27 cellular contexts compared by ENCODE assay signal in the genomic region with DNA sequence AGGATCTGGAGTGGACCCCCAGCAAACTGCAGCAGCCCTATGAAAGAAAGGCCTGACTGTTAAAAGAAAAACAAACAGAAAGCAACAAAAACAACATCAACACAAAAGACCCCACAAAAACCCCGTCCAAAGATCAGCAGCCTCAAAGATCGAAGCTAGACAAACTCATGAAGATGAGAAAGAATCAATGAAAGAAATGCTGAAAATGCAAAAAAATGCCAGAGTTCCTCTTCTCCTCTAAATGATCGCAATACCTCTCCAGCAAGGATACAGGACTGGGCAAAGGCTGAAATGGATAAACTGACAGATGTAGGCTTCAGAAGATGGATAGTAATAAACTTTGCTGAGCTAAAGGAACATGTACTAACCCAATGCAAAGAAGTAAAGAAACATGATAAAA.
DNase-seq lines count a peak whose midpoint lies in the region; ATAC-seq, FAIRE-seq and TF ChIP-seq lines count a peak whose summit lies in the region.
"Had no signal": no experiment of that assay in that cellular context is flagged by ENCODE, and none has a peak within 500 bp of the region (broad histone marks: within the 10 kb centered on the region; RNA-seq: fewer than 3 reads in every experiment).

No MANE protein-coding gene starts in this region.

- H3K36me3 Mint-ChIP-seq in activated naive CD4-positive, alpha-beta T cell treated with anti-CD3 and anti-CD28 coated beads, Interleukin-2, amount 50 U/mL, for 24 hours = peaks cover 3% of the 10 kb centered on the region
- no peaks in the 10 kb centered on the region for H3K36me3 Mint-ChIP-seq in activated naive CD4-positive, alpha-beta T cell treated with anti-CD3 and anti-CD28 coated beads, Interleukin-2, amount 10 ng/mL, durations not matched to agents 7 days and 5 days
- H3K36me3 Mint-ChIP-seq: CD14-positive monocyte; CD4-positive, alpha-beta memory T cell; CD4-positive, CD25-positive, alpha-beta regulatory T cell had no signal

- in situ Hi-C loops in K562 (cut with MboI) = loop anchor here (25.0 kb wide), 1 partner anchor 936 kb away; no protein-coding TSS in a partner anchor

- H3K27me3 Mint-ChIP-seq in activated naive CD4-positive, alpha-beta T cell treated with anti-CD3 and anti-CD28 coated beads, Interleukin-2, amount 50 U/mL, for 24 hours = no peaks in the 10 kb centered on the region
- H3K27me3 Mint-ChIP-seq in activated naive CD4-positive, alpha-beta T cell treated with anti-CD3 and anti-CD28 coated beads, Interleukin-2, amount 10 ng/mL, durations not matched to agents 7 days and 5 days = no peaks in the 10 kb centered on the region
- H3K27me3 Mint-ChIP-seq: CD4-positive, alpha-beta memory T cell; CD4-positive, CD25-positive, alpha-beta regulatory T cell; CD8-positive, alpha-beta memory T cell had no signal

- H3K27ac Mint-ChIP-seq in activated naive CD4-positive, alpha-beta T cell treated with anti-CD3 and anti-CD28 coated beads, Interleukin-2, amount 50 U/mL, for 24 hours = peak overlapping the region; percentile 2
- no peak overlapping the region for H3K27ac Mint-ChIP-seq in activated naive CD4-positive, alpha-beta T cell treated with anti-CD3 and anti-CD28 coated beads, Interleukin-2, amount 10 ng/mL, durations not matched to agents 7 days and 5 days
- H3K27ac Mint-ChIP-seq: CD14-positive monocyte; CD4-positive, alpha-beta memory T cell; CD4-positive, CD25-positive, alpha-beta regulatory T cell; CD8-positive, alpha-beta memory T cell had no signal

- DNase-seq in activated naive CD4-positive, alpha-beta T cell treated with anti-CD3 and anti-CD28 coated beads, Interleukin-2, amount 10 ng/mL, durations not matched to agents 7 days and 5 days = no peak
- no peak for DNase-seq in A549 (ENCODE audit: low read depth in 1 of 2, low spot score in 1 of 2)
- no peak for DNase-seq in K562 (ENCODE audit: extremely low read depth in 1 of 4, low spot score in 3 of 4)
- DNase-seq in activated CD4-positive, alpha-beta T cell treated with anti-CD3 and anti-CD28 coated beads, Interleukin-2, amount 50 U/mL, for 48 hours = no peak
- DNase-seq in NCI-H146 (lab: John Stamatoyannopoulos, UW) = no peak
- DNase-seq: ACHN; BE2C; C1 segment of cervical spinal cord; CD4-positive, alpha-beta memory T cell; CD4-positive, CD25-positive, alpha-beta regulatory T cell; CD8-positive, alpha-beta memory T cell; COR-L47; DMS 273 treated with DMSO at 0.1 percent for 48 hours; DMS153; DMS53; DMS79; DND-41; EL; GDM1 had no signal

- H3K4me1 Mint-ChIP-seq in activated naive CD4-positive, alpha-beta T cell treated with anti-CD3 and anti-CD28 coated beads, Interleukin-2, amount 50 U/mL, for 24 hours = peaks cover 5% of the 10 kb centered on the region
- H3K4me1 Mint-ChIP-seq in activated naive CD4-positive, alpha-beta T cell treated with anti-CD3 and anti-CD28 coated beads, Interleukin-2, amount 10 ng/mL, durations not matched to agents 7 days and 5 days = peaks cover 2% of the 10 kb centered on the region

- no peaks in the 10 kb centered on the region for H4K20me1 ChIP-seq in K562 (replicated peaks; ENCODE audit: control insufficient read depth, insufficient read depth, low read length)
- H4K20me1 ChIP-seq: BLaER1 had no signal

- no peaks in the 10 kb centered on the region for H3K9me3 Mint-ChIP-seq in activated naive CD4-positive, alpha-beta T cell treated with anti-CD3 and anti-CD28 coated beads, Interleukin-2, amount 50 U/mL, for 24 hours
- no peaks in the 10 kb centered on the region for H3K9me3 Mint-ChIP-seq in activated naive CD4-positive, alpha-beta T cell treated with anti-CD3 and anti-CD28 coated beads, Interleukin-2, amount 10 ng/mL, durations not matched to agents 7 days and 5 days
- H3K9me3 Mint-ChIP-seq: CD8-positive, alpha-beta memory T cell had no signal

- TF ChIP-seq RAD21 in A549 (conservative IDR thresholded peaks at IDR 0.05 in 1 of 2, IDR thresholded peaks at IDR 0.05 in 1 of 2) (no peak), K562 (CRISPR knock-in tag; conservative IDR thresholded peaks at IDR 0.05 in 1 of 2, IDR thresholded peaks at IDR 0.05 in 1 of 2) (no peak)

- TF ChIP-seq POLR2A in A549 (IDR thresholded peaks at IDR 0.05; ENCODE audit: low read length) (no peak), K562 (conservative IDR thresholded peaks at IDR 0.05) (no peak)

- no peak overlapping the region for H3K9ac ChIP-seq in K562 (ENCODE audit: insufficient read depth in 1 of 2, low read depth in 2 of 2, low read length in 2 of 2)
- H3K9ac ChIP-seq: BLaER1 had no signal

- H3K4me3 ChIP-seq in A549 (no peak overlapping the region), K562 (no peak overlapping the region)
- H3K4me3 ChIP-seq: BLaER1, GM12878 had no signal

- BruUV-seq in K562 (replicated peaks; lab: Mats Ljungman, UMichigan) = no TSS peak

- no peaks in the 10 kb centered on the region for H3K9me1 ChIP-seq in K562 (ENCODE audit: control insufficient read depth, insufficient read depth, low read length)

- TF ChIP-seq EP300 in A549 (IDR thresholded peaks at IDR 0.05) (no peak), K562 (IDR thresholded peaks at IDR 0.05; ENCODE audit: low read length) (no peak)

- whole genome bisulfite sequencing in A549 (ENCODE audit: missing lambda C conversion rate) = 63% methylated on average over 3 of the region's 3 CpGs
- 2% methylated on average over 3 of the region's 3 CpGs for WGBS in K562 (ENCODE audit: insufficient coverage, low coverage, missing lambda C conversion rate)

- ATAC-seq in A549 = no peak
- ATAC-seq in K562 = no peak
- ATAC-seq: GM12878 had no signal

- H3K79me2 ChIP-seq in K562 (ENCODE audit: control insufficient read depth, insufficient read depth, low read length) = no peaks in the 10 kb centered on the region

- no peaks in the 10 kb centered on the region for H3K36me3 ChIP-seq in K562 (ENCODE audit: control insufficient read depth, insufficient read depth, low read length)
- H3K36me3 ChIP-seq: BE2C, BLaER1 had no signal

- H3K27ac ChIP-seq in A549 = no peak overlapping the region
- no peak overlapping the region for H3K27ac ChIP-seq in K562 (ENCODE audit: extremely low read depth, low read depth, low read length)
- H3K27ac ChIP-seq: 22Rv1, BLaER1 had no signal

- CTCF ChIA-PET in activated naive CD4-positive, alpha-beta T cell treated with anti-CD3 and anti-CD28 coated beads, Interleukin-2, amount 10 ng/mL, durations not matched to agents 7 days and 5 days (lab: Charles Lee) = interaction anchor here (1.1 kb wide), 1 partner anchor 436 kb away, joined by 3 read pairs; no protein-coding TSS in a partner anchor
- CTCF ChIA-PET in A549 (lab: Yijun Ruan, JAX) = interaction anchor here (1.0 kb wide), 1 partner anchor 235 kb away, joined by 4 read pairs; no protein-coding TSS in a partner anchor
- CTCF ChIA-PET in K562 (lab: Yijun Ruan, JAX; ENCODE audit: low intra/inter-chr PET ratio) = no interaction called here

- no peak for FAIRE-seq in A549 (lab: Jason Lieb, UNC)
- no peak for FAIRE-seq in K562 (lab: Jason Lieb, UNC)
- FAIRE-seq: GM12878, GM12892, GM18507, GM19239 had no signal

- no peak overlapping the region for H2AFZ ChIP-seq in K562 (ENCODE audit: low read depth, low read length)

- no peaks in the 10 kb centered on the region for H3K27me3 ChIP-seq in K562 (ENCODE audit: control insufficient read depth in 2 of 2, insufficient read depth in 2 of 2, low read length in 2 of 2)
- H3K27me3 ChIP-seq: BE2C, BLaER1 had no signal

- intact Hi-C loops in K562 (cut with micrococcal nuclease) = no loop called here

- H3K9me3 ChIP-seq in A549 (no peaks in the 10 kb centered on the region), K562 (replicated peaks; ENCODE audit: control insufficient read depth, insufficient read depth, low read depth, low read length) (no peaks in the 10 kb centered on the region)
- H3K9me3 ChIP-seq: BE2C, BLaER1 had no signal

- no peak overlapping the region for H3K4me2 ChIP-seq in A549
- no peak overlapping the region for H3K4me2 ChIP-seq in K562 (ENCODE audit: insufficient read depth, low read length)
- H3K4me2 ChIP-seq: BLaER1 had no signal

- no peak for TF ChIP-seq CTCF in A549 (IDR thresholded peaks at IDR 0.05)
- no peak for TF ChIP-seq CTCF in K562 (IDR thresholded peaks at IDR 0.05 in 2 of 3, conservative IDR thresholded peaks at IDR 0.05 in 1 of 3; ENCODE audit: insufficient read depth in 2 of 3, low read depth in 1 of 3, low read length in 3 of 3)

- H3K4me3 Mint-ChIP-seq in activated naive CD4-positive, alpha-beta T cell treated with anti-CD3 and anti-CD28 coated beads, Interleukin-2, amount 50 U/mL, for 24 hours = no peak overlapping the region
- H3K4me3 Mint-ChIP-seq in activated naive CD4-positive, alpha-beta T cell treated with anti-CD3 and anti-CD28 coated beads, Interleukin-2, amount 10 ng/mL, durations not matched to agents 7 days and 5 days = no peak overlapping the region
- H3K4me3 Mint-ChIP-seq: CD14-positive monocyte; CD4-positive, alpha-beta memory T cell; CD4-positive, CD25-positive, alpha-beta regulatory T cell; CD8-positive, alpha-beta memory T cell had no signal

- POLR2A ChIA-PET in A549 (lab: Yijun Ruan, JAX) (no interaction called here), K562 (lab: Yijun Ruan, JAX) (no interaction called here)

- H3K4me1 ChIP-seq in A549 (no peaks in the 10 kb centered on the region), K562 (replicated peaks in 1 of 2; ENCODE audit: control insufficient read depth in 2 of 2, insufficient read depth in 2 of 2, low read length in 2 of 2) (no peaks in the 10 kb centered on the region)
- H3K4me1 ChIP-seq: BE2C, BLaER1 had no signal

TF ChIP-seq in A549, 52 proteins besides CTCF, POLR2A, EP300 and RAD21 (continues in another document):
- no peak for TF ChIP-seq ELK1 (IDR thresholded peaks at IDR 0.05; ENCODE audit: low read depth, low read length)
- no peak for TF ChIP-seq ZNF302 (CRISPR knock-in tag; IDR thresholded peaks at IDR 0.05)

TF ChIP-seq in K562, 482 proteins besides CTCF, POLR2A, EP300 and RAD21:
- TF ChIP-seq ZNF644 (tag; IDR thresholded peaks at IDR 0.05; ENCODE audit: low read depth) (no peak), ZNF316 (IDR thresholded peaks at IDR 0.05) (peak; percentile 71), MAFF (IDR thresholded peaks at IDR 0.05; ENCODE audit: low read length) (peak; percentile 27; the same call in 1 of the 2 replicates), U2AF1 (optimal IDR thresholded peaks at IDR 0.05; ENCODE audit: low read depth, low read length) (no peak), MAFG (tag; conservative IDR thresholded peaks at IDR 0.05) (peak; percentile 60), C11orf30 (IDR thresholded peaks at IDR 0.05; ENCODE audit: low read depth) (peak; percentile 69), RBM25 (IDR thresholded peaks at IDR 0.05; ENCODE audit: low read depth, low read length, severe bottlenecking) (no peak)
